In the genomic region with DNA sequence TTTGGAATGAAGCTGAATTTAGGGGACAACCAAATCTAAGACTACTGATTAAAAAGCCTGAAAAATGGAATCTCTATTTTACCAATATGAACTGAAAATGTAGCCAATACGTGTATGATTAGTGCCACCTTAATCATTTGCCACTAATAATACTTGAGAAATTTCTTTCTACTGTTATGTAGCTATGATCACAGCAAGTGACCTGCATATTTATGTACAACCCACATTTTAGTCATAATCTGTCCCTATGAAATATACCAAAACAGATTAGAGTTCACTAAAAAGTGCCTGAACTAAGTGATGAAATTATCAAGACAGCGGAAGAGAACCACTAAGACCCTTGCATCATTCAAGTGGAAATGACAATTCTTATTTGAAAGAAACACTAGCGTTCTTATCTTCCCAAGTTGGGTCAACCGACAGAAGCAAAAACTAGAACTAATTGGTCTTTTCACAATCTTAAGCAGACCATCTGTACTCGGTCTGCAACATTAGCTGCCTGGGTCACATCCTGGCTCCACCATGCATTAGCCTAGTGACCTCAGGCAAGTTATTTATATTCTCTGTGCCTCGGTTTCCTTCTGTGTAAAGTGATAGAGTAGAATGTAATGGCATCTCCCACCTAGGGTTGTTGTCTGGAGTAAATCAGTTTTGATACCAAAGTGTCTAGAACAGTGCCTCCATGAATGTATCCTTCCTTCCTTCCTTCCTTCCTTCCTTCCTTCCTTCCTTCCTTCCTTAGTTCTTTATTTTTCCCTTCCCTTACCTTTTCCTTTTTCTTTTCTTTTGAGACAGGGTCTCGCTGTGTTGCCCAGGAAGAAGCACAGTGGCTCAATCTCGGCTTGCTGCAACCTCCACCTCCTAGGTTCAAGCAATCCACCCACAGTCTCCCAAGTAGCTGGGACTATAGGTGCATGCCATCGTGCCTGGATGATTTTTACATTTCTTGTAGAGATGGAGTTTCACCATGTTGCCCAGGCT, we compare ENCODE assay signal across 1 cellular context.
TF ChIP-seq lines count a peak whose summit lies in the region.

No MANE protein-coding gene starts in this region.

TF ChIP-seq in K562, 482 proteins besides CTCF, POLR2A, EP300 and RAD21 (continued from another document and continues in another):
- TF ChIP-seq TRIM25 (IDR thresholded peaks at IDR 0.05; ENCODE audit: borderline replicate concordance) = peak; percentile 78; the same call in 1 of the 2 replicates
- TF ChIP-seq RBM22 (IDR thresholded peaks at IDR 0.05; ENCODE audit: low read depth, low read length, poor library complexity, severe bottlenecking) = no peak
- peak; percentile 71; the same call in 1 of the 2 replicates for TF ChIP-seq CREB1 (IDR thresholded peaks at IDR 0.05)
- TF ChIP-seq CREB1 (CRISPR knock-in tag; IDR thresholded peaks at IDR 0.05) = no peak
- peak; percentile 69 to 88 for TF ChIP-seq NCOA2 (IDR thresholded peaks at IDR 0.05; ENCODE audit: partially characterized antibody in 2 of 2)
- TF ChIP-seq, protein P1, sequence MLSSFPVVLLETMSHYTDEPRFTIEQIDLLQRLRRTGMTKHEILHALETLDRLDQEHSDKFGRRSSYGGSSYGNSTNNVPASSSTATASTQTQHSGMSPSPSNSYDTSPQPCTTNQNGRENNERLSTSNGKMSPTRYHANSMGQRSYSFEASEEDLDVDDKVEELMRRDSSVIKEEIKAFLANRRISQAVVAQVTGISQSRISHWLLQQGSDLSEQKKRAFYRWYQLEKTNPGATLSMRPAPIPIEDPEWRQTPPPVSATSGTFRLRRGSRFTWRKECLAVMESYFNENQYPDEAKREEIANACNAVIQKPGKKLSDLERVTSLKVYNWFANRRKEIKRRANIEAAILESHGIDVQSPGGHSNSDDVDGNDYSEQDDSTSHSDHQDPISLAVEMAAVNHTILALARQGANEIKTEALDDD (IDR thresholded peaks at IDR 0.05) = peak; percentile 98
- peak; percentile 95 for TF ChIP-seq ETV1 (tag; conservative IDR thresholded peaks at IDR 0.05; ENCODE audit: low read depth)
- TF ChIP-seq FOXA3 (CRISPR knock-in tag; conservative IDR thresholded peaks at IDR 0.05 in 1 of 2, IDR thresholded peaks at IDR 0.05 in 1 of 2) = no peak; a peak in 1 of 4 replicates
- TF ChIP-seq, protein P2, sequence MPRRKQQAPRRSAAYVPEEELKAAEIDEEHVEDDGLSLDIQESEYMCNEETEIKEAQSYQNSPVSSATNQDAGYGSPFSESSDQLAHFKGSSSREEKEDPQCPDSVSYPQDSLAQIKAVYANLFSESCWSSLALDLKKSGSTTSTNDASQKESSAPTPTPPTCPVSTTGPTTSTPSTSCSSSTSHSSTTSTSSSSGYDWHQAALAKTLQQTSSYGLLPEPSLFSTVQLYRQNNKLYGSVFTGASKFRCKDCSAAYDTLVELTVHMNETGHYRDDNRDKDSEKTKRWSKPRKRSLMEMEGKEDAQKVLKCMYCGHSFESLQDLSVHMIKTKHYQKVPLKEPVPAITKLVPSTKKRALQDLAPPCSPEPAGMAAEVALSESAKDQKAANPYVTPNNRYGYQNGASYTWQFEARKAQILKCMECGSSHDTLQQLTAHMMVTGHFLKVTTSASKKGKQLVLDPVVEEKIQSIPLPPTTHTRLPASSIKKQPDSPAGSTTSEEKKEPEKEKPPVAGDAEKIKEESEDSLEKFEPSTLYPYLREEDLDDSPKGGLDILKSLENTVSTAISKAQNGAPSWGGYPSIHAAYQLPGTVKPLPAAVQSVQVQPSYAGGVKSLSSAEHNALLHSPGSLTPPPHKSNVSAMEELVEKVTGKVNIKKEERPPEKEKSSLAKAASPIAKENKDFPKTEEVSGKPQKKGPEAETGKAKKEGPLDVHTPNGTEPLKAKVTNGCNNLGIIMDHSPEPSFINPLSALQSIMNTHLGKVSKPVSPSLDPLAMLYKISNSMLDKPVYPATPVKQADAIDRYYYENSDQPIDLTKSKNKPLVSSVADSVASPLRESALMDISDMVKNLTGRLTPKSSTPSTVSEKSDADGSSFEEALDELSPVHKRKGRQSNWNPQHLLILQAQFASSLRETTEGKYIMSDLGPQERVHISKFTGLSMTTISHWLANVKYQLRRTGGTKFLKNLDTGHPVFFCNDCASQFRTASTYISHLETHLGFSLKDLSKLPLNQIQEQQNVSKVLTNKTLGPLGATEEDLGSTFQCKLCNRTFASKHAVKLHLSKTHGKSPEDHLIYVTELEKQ (CRISPR knock-in tag; IDR thresholded peaks at IDR 0.05) = peak; percentile 17; the same call in 1 of the 2 replicates
- peak; percentile 87 for TF ChIP-seq BRD9 (IDR thresholded peaks at IDR 0.05; ENCODE audit: low read depth, partially characterized antibody)
- TF ChIP-seq ZNF766 (CRISPR knock-in tag; conservative IDR thresholded peaks at IDR 0.05) = peak; percentile 46; the same call in 1 of the 2 replicates
- 0 out of 2 replicates have a peak, but pooled peaks have one; percentile 5 for TF ChIP-seq RFX1 (IDR thresholded peaks at IDR 0.05)
- peak; percentile 40 for TF ChIP-seq TAF1 (IDR thresholded peaks at IDR 0.05; ENCODE audit: control insufficient read depth, extremely low read depth, insufficient read depth, low read length, severe bottlenecking)
- TF ChIP-seq ZNF668 (CRISPR knock-in tag; IDR thresholded peaks at IDR 0.05) = no peak
- TF ChIP-seq EP400 (IDR thresholded peaks at IDR 0.05) = peak; percentile 85
- peak; percentile 65; the same call in 1 of the 2 replicates for TF ChIP-seq MYC (IDR thresholded peaks at IDR 0.05; ENCODE audit: low read depth, low read length)
- no peak for TF ChIP-seq MYC (CRISPR knock-in tag; IDR thresholded peaks at IDR 0.05; ENCODE audit: borderline replicate concordance, low read depth)
- TF ChIP-seq RNF2 (IDR thresholded peaks at IDR 0.05) = peak; percentile 100
- TF ChIP-seq CHAMP1 (IDR thresholded peaks at IDR 0.05) = peak; percentile 88
- TF ChIP-seq ATF1 (CRISPR knock-in tag; IDR thresholded peaks at IDR 0.05) = no peak
- peak; percentile 68 for TF ChIP-seq ATF1 (tag; IDR thresholded peaks at IDR 0.05)
- TF ChIP-seq, protein P3, sequence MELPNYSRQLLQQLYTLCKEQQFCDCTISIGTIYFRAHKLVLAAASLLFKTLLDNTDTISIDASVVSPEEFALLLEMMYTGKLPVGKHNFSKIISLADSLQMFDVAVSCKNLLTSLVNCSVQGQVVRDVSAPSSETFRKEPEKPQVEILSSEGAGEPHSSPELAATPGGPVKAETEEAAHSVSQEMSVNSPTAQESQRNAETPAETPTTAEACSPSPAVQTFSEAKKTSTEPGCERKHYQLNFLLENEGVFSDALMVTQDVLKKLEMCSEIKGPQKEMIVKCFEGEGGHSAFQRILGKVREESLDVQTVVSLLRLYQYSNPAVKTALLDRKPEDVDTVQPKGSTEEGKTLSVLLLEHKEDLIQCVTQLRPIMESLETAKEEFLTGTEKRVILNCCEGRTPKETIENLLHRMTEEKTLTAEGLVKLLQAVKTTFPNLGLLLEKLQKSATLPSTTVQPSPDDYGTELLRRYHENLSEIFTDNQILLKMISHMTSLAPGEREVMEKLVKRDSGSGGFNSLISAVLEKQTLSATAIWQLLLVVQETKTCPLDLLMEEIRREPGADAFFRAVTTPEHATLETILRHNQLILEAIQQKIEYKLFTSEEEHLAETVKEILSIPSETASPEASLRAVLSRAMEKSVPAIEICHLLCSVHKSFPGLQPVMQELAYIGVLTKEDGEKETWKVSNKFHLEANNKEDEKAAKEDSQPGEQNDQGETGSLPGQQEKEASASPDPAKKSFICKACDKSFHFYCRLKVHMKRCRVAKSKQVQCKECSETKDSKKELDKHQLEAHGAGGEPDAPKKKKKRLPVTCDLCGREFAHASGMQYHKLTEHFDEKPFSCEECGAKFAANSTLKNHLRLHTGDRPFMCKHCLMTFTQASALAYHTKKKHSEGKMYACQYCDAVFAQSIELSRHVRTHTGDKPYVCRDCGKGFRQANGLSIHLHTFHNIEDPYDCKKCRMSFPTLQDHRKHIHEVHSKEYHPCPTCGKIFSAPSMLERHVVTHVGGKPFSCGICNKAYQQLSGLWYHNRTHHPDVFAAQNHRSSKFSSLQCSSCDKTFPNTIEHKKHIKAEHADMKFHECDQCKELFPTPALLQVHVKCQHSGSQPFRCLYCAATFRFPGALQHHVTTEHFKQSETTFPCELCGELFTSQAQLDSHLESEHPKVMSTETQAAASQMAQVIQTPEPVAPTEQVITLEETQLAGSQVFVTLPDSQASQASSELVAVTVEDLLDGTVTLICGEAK (IDR thresholded peaks at IDR 0.05) = peak; percentile 46
- TF ChIP-seq, protein P3 (CRISPR knock-in tag; IDR thresholded peaks at IDR 0.05) = no peak
- no peak for TF ChIP-seq ARID2 (IDR thresholded peaks at IDR 0.05)
- 0 out of 2 replicates have a peak, but pooled peaks have one; percentile 24 for TF ChIP-seq ZNF57 (CRISPR knock-in tag; IDR thresholded peaks at IDR 0.05)
- TF ChIP-seq, protein P4, sequence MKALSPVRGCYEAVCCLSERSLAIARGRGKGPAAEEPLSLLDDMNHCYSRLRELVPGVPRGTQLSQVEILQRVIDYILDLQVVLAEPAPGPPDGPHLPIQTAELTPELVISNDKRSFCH (CRISPR knock-in tag; IDR thresholded peaks at IDR 0.05) = no peak
- TF ChIP-seq, protein P4 (tag; IDR thresholded peaks at IDR 0.05) = 0 out of 2 replicates have a peak, but pooled peaks have one; percentile 61
- TF ChIP-seq, protein P5, sequence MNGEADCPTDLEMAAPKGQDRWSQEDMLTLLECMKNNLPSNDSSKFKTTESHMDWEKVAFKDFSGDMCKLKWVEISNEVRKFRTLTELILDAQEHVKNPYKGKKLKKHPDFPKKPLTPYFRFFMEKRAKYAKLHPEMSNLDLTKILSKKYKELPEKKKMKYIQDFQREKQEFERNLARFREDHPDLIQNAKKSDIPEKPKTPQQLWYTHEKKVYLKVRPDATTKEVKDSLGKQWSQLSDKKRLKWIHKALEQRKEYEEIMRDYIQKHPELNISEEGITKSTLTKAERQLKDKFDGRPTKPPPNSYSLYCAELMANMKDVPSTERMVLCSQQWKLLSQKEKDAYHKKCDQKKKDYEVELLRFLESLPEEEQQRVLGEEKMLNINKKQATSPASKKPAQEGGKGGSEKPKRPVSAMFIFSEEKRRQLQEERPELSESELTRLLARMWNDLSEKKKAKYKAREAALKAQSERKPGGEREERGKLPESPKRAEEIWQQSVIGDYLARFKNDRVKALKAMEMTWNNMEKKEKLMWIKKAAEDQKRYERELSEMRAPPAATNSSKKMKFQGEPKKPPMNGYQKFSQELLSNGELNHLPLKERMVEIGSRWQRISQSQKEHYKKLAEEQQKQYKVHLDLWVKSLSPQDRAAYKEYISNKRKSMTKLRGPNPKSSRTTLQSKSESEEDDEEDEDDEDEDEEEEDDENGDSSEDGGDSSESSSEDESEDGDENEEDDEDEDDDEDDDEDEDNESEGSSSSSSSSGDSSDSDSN (IDR thresholded peaks at IDR 0.05; ENCODE audit: borderline replicate concordance in 1 of 2, low read depth in 2 of 2, low read length in 2 of 2) = no peak
